ENCODE assay signal across 18 cellular contexts in the genomic region with DNA sequence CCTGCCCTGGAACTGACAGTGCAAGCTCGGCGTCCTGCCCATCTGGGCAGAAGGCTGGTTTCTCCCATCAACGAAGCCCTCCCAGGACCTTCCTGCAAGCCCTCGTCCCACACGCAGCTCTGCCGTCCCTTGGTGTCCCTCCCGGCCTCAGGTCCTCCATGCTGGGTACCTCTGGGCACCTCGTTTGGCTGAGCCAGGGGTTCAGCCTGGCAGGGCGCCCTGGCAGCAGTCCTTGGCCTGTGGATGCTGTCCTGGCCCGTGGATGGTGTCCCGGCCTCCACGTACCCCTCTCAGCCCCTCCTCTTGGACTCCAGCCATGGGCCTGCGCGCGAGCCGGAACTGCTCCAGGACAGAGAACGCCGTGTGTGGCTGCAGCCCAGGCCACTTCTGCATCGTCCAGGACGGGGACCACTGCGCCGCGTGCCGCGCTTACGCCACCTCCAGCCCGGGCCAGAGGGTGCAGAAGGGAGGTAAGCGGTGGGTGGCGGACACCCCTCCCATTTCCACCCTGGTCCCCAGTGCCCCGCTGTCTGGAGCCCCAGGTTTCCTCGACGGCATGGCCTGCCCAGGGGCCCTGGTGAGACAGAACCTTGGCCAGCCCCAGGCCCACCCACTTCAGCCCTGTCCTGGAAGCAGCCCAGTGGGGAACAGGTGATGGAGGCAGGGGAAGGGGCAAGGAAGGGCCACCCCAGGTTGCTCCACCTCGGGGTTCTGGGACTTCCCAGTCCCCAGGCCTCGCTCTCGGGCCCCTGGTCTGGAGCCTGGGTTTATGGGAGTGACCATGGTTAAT. TPM values are rescaled to one million over a fixed set of nuclear protein-coding genes. Genes with fewer than 3 reads are reported as not detected.
"Had no signal": no experiment of that assay in that cellular context is flagged by ENCODE, and none has a peak within 500 bp of the region (broad histone marks: within the 10 kb centered on the region; RNA-seq: fewer than 3 reads in every experiment).

No MANE protein-coding gene starts in this region.

- H3K4me3 Mint-ChIP-seq: activated naive CD8-positive, alpha-beta T cell treated with anti-CD3 and anti-CD28 coated beads, Interleukin-2, amount 10 ng/mL, durations not matched to agents 7 days and 5 days; natural killer cell treated with Interleukin-12 subunit alpha and Interleukin-12 subunit beta and Interleukin-15 and Interleukin-18, amount 100 ng/mL, for 72 hours had no signal

- H3K27me3 ChIP-seq: body of pancreas, dorsolateral prefrontal cortex, hepatocyte, transverse colon, uterus had no signal

- H3K9me3 Mint-ChIP-seq: activated naive CD8-positive, alpha-beta T cell treated with anti-CD3 and anti-CD28 coated beads, Interleukin-2, amount 10 ng/mL, durations not matched to agents 7 days and 5 days; activated T-helper 2 cell treated with anti-CD3 and anti-CD28 coated beads, Interferon-gamma antibody, Interleukin-2, Interleukin-4, amounts not matched to agents 10 μg/mL and 5 μg/mL and 100 μg/mL, durations not matched to agents 14 hours and 24 hours and 36 hours; natural killer cell treated with Interleukin-12 subunit alpha and Interleukin-12 subunit beta and Interleukin-15 and Interleukin-18, amount 100 ng/mL, for 72 hours had no signal

- H3K4me3 ChIP-seq: body of pancreas, dorsolateral prefrontal cortex, hepatocyte, lung, transverse colon, uterus had no signal

- H3K9me3 ChIP-seq: body of pancreas, transverse colon, uterus had no signal

- H3K27me3 Mint-ChIP-seq: activated naive CD8-positive, alpha-beta T cell treated with anti-CD3 and anti-CD28 coated beads, Interleukin-2, amount 10 ng/mL, durations not matched to agents 7 days and 5 days; natural killer cell treated with Interleukin-12 subunit alpha and Interleukin-12 subunit beta and Interleukin-15 and Interleukin-18, amount 100 ng/mL, for 72 hours had no signal

- H3K27ac Mint-ChIP-seq: activated T-helper 2 cell treated with anti-CD3 and anti-CD28 coated beads, Interferon-gamma antibody, Interleukin-2, Interleukin-4, amounts not matched to agents 10 μg/mL and 5 μg/mL and 100 μg/mL, durations not matched to agents 14 hours and 24 hours and 36 hours had no signal

- H3K36me3 Mint-ChIP-seq: natural killer cell treated with Interleukin-12 subunit alpha and Interleukin-12 subunit beta and Interleukin-15 and Interleukin-18, amount 100 ng/mL, for 72 hours had no signal

- DNase-seq: activated CD4-positive, alpha-beta T cell treated with anti-CD3 and anti-CD28 coated beads, Interleukin-2, amount 50 U/mL, for 4 hours; activated naive CD4-positive, alpha-beta T cell treated with Interleukin-2 at 50 U/mL for 16 hours; activated naive CD8-positive, alpha-beta T cell treated with anti-CD3 and anti-CD28 coated beads, Interleukin-2, amount 10 ng/mL, durations not matched to agents 7 days and 5 days; amygdala; body of pancreas; foreskin fibroblast; left cardiac atrium; stimulated activated naive CD4-positive, alpha-beta T cell treated with Interleukin-2 at 50 U/mL for 16 hours; transverse colon; uterus; WERI-Rb-1 had no signal

- H3K36me3 ChIP-seq: uterus, WERI-Rb-1 had no signal

- H3K27ac ChIP-seq: body of pancreas, hepatocyte, uterus, WERI-Rb-1 had no signal

- ATAC-seq: body of pancreas; left cardiac atrium; natural killer cell treated with Interleukin-12 subunit alpha and Interleukin-12 subunit beta and Interleukin-15 and Interleukin-18, amount 100 ng/mL, for 72 hours had no signal

RNA-seq across cellular contexts. Expression of gene HES5, which starts 29.6 kb away (rescaled TPM):
- total RNA-seq: activated naive CD8-positive, alpha-beta T cell treated with anti-CD3 and anti-CD28 coated beads, Interleukin-2, amount 10 ng/mL, durations not matched to agents 7 days and 5 days; activated T-helper 2 cell treated with anti-CD3 and anti-CD28 coated beads, Interferon-gamma antibody, Interleukin-2, Interleukin-4, amounts not matched to agents 10 μg/mL and 5 μg/mL and 100 μg/mL, durations not matched to agents 14 hours and 24 hours and 36 hours; body of pancreas; glomerular endothelial cell; hepatocyte; natural killer cell treated with Interleukin-12 subunit alpha and Interleukin-12 subunit beta and Interleukin-15 and Interleukin-18, amount 100 ng/mL, for 72 hours; T-helper 2 cell treated with Interferon-gamma antibody and Interleukin-4, amounts not matched to agents 100 ng/mL and 5 ng/mL, for 36 hours had no signal
